In genomic region chr3:23567917-23568316, GRCh38 we compare ENCODE assay signal across 9 cellular contexts.
DNase-seq lines count a peak whose midpoint lies in the region; ATAC-seq and TF ChIP-seq lines count a peak whose summit lies in the region.
"Had no signal": no experiment of that assay in that cellular context is flagged by ENCODE, and none has a peak within 500 bp of the region (broad histone marks: within the 10 kb centered on the region; RNA-seq: fewer than 3 reads in every experiment).

No MANE protein-coding gene starts in this region.

- H3K9me2 ChIP-seq in GM23248 (ENCODE audit: insufficient read depth): no peaks in the 10 kb centered on the region
- H3K9me2 ChIP-seq in GM23338 (ENCODE audit: insufficient read depth): no peaks in the 10 kb centered on the region; the same call in 1 of the 2 replicates

- H4K20me1 ChIP-seq in GM23248 (ENCODE audit: insufficient read depth): no peaks in the 10 kb centered on the region
- 0 out of 2 replicates have a peak, but pooled peaks cover 2% of the 10 kb centered on the region for H4K20me1 ChIP-seq in GM23338 (replicated peaks; ENCODE audit: insufficient read depth)

- H3K9me3 ChIP-seq in GM23248 (ENCODE audit: low read depth): no peaks in the 10 kb centered on the region

- H3K4me3 ChIP-seq in GM23248 (no peak overlapping the region), GM23338 (no peak overlapping the region)

- H3K4me3 Mint-ChIP-seq in mesothelial cell of epicardium (no peak overlapping the region), GM23338 (no peak overlapping the region)

- DNase-seq in GM23248 (peak; percentile 88), MV-4-11 (lab: John Stamatoyannopoulos, UW) (peak; percentile 74), fibroblast of gingiva (ENCODE audit: low read depth) (peak; percentile 38), smooth muscle cell of the brain vasculature (ENCODE audit: low read depth, low spot score) (peak; percentile 39), mesothelial cell of epicardium (ENCODE audit: low spot score in 2 of 2, unreplicated experiment in 2 of 2) (no peak), GM23338 (ENCODE audit: low spot score) (no peak)
- DNase-seq: left colon had no signal

- H3K9me3 Mint-ChIP-seq in mesothelial cell of epicardium (peaks cover 12% of the 10 kb centered on the region), GM23338 (no peaks in the 10 kb centered on the region)

- peak overlapping the region; percentile 30 for H3K27ac ChIP-seq in GM23248
- no peak overlapping the region for H3K27ac ChIP-seq in GM23338 (ENCODE audit: low read depth)

- H3K79me2 ChIP-seq in GM23248 (ENCODE audit: insufficient read depth): no peaks in the 10 kb centered on the region
- H3K79me2 ChIP-seq in GM23338 (replicated peaks; ENCODE audit: insufficient read depth): no peaks in the 10 kb centered on the region

- 0 out of 2 replicates have a peak, but pooled peaks cover 4% of the 10 kb centered on the region for H3F3A ChIP-seq in GM23248 (ENCODE audit: insufficient read depth)
- no peaks in the 10 kb centered on the region for H3F3A ChIP-seq in GM23338 (replicated peaks; ENCODE audit: low read depth)

- H2AFZ ChIP-seq in GM23248: no peak overlapping the region
- H2AFZ ChIP-seq in GM23338: no peak overlapping the region

- H3K27me3 ChIP-seq in GM23248 (replicated peaks; ENCODE audit: insufficient read depth) (no peaks in the 10 kb centered on the region), GM23338 (ENCODE audit: insufficient read depth) (no peaks in the 10 kb centered on the region)

- TF ChIP-seq CTCF in mesothelial cell of epicardium (IDR thresholded peaks at IDR 0.05; ENCODE audit: unreplicated experiment) (no peak), GM23338 (conservative IDR thresholded peaks at IDR 0.05; ENCODE audit: low read depth in 2 of 2) (no peak)

- in situ Hi-C loops in GM23248 (cut with MboI): no loop called here

- H3K36me3 ChIP-seq in GM23248 (ENCODE audit: low read depth) (no peaks in the 10 kb centered on the region), GM23338 (ENCODE audit: insufficient read depth) (no peaks in the 10 kb centered on the region)

- H3K27ac Mint-ChIP-seq in mesothelial cell of epicardium (no peak overlapping the region), GM23338 (no peak overlapping the region)
- H3K27ac Mint-ChIP-seq: activated naive CD4-positive, alpha-beta T cell treated with anti-CD3 and anti-CD28 coated beads, Interleukin-2, amount 50 U/mL, for 72 hours had no signal

- H3K4me2 ChIP-seq in GM23248 (ENCODE audit: unreplicated experiment) (no peak overlapping the region), GM23338 (no peak overlapping the region)

- H3K4me1 Mint-ChIP-seq in mesothelial cell of epicardium (no peaks in the 10 kb centered on the region), GM23338 (peaks cover 4% of the 10 kb centered on the region; the same call in 2 of the 3 replicates)

- H3K4me1 ChIP-seq in GM23248 (ENCODE audit: insufficient read depth) (peaks cover 9% of the 10 kb centered on the region), GM23338 (ENCODE audit: insufficient read depth) (0 out of 2 replicates have a peak, but pooled peaks cover 8% of the 10 kb centered on the region)

- H3K27me3 Mint-ChIP-seq in mesothelial cell of epicardium (ENCODE audit: low read depth) (no peaks in the 10 kb centered on the region), GM23338 (ENCODE audit: insufficient read depth, low read depth, poor library complexity) (no peaks in the 10 kb centered on the region)

- 0 out of 2 replicates have a peak overlapping the region, but pooled peaks have one; percentile 10 for H3K9ac ChIP-seq in GM23248

- no peaks in the 10 kb centered on the region for H3K36me3 Mint-ChIP-seq in mesothelial cell of epicardium
- H3K36me3 Mint-ChIP-seq in GM23338 (ENCODE audit: low read depth): no peaks in the 10 kb centered on the region

- WGBS in GM23248 (ENCODE audit: low coverage in 1 of 2, low lambda C conversion rate in 2 of 2, missing lambda C conversion rate in 2 of 2), 2 experiments: 10 to 14% methylated on average over 3 of the region's 3 CpGs

- ATAC-seq in GM18517 (IDR thresholded peaks at IDR 0.05; ENCODE audit: unreplicated experiment) (no peak), GM23338 (no peak)
- ATAC-seq: left colon had no signal

TF ChIP-seq in GM23338, 12 proteins besides CTCF, POLR2A, EP300 and RAD21 (continues in another document):
- TF ChIP-seq ETS1 (IDR thresholded peaks at IDR 0.05) (no peak), POLR2AphosphoS5 (IDR thresholded peaks at IDR 0.05; ENCODE audit: low read depth) (no peak), STAT1 (IDR thresholded peaks at IDR 0.05; ENCODE audit: unreplicated experiment) (no peak), ZNF114 (CRISPR knock-in tag; IDR thresholded peaks at IDR 0.05) (no peak), CREB1 (CRISPR knock-in tag; IDR thresholded peaks at IDR 0.05; ENCODE audit: low read depth) (no peak), ZNF462 (CRISPR knock-in tag; IDR thresholded peaks at IDR 0.05) (no peak), NANOG (IDR thresholded peaks at IDR 0.05; ENCODE audit: borderline replicate concordance) (no peak), ZNF331 (CRISPR knock-in tag; IDR thresholded peaks at IDR 0.05; ENCODE audit: low read depth) (no peak), EZH2 (IDR thresholded peaks at IDR 0.05; ENCODE audit: low read depth, unreplicated experiment) (no peak)

Comparison
In these comparisons a context has a peak if more than half of its experiments do, and no peak if none do; other contexts are left out.
1. DNase-seq: peak in GM23248 (single experiment), MV-4-11 (single experiment), fibroblast of gingiva (single experiment) and smooth muscle cell of the brain vasculature (single experiment); none in mesothelial cell of epicardium (0 of 2) and GM23338 (single experiment).